8 cellular contexts compared by ENCODE assay signal in genomic region chr10:100364735-100365391, GRCh38. TPM values are rescaled to one million over a fixed set of nuclear protein-coding genes. Genes with fewer than 3 reads are reported as not detected.
DNase-seq lines count a peak whose midpoint lies in the region; ATAC-seq and TF ChIP-seq lines count a peak whose summit lies in the region.

No MANE protein-coding gene starts in this region.

- no peaks in the 10 kb centered on the region for H3K9me3 ChIP-seq in upper lobe of left lung

- peaks cover 5 to 19% (median 13%) of the 10 kb centered on the region in 4 donors for H3K4me1 ChIP-seq in upper lobe of left lung

- peak; percentile 86 for DNase-seq in EH (ENCODE audit: low read depth)
- peak; percentile 62 for DNase-seq in NCI-H2171 treated with DMSO at 0.1 percent for 48 hours (lab: John Stamatoyannopoulos, UW)
- peak; percentile 60 for DNase-seq in brain microvascular endothelial cell
- peak in 1 of 2 donors; percentile 90 for DNase-seq in upper lobe of left lung
- DNase-seq in GM13976 (ENCODE audit: low spot score), result no peak

- H3K27ac ChIP-seq in brain microvascular endothelial cell, result peak overlapping the region; percentile 52
- peak overlapping the region; percentile 38 for H3K27ac ChIP-seq in layer of hippocampus (ENCODE audit: low read depth, low read length)
- H3K27ac ChIP-seq in upper lobe of left lung, result peak overlapping the region in 3 of 4 donors; percentile 11 to 56 (median 54)

- TF ChIP-seq POLR2A in upper lobe of left lung (IDR thresholded peaks at IDR 0.05), result peak in 1 of 4 donors; percentile 48

- TF ChIP-seq CTCF in brain microvascular endothelial cell (IDR thresholded peaks at IDR 0.05; ENCODE audit: low read depth, low read length, missing control alignments) (no peak), upper lobe of left lung (IDR thresholded peaks at IDR 0.05) (no peak), GM13976 (IDR thresholded peaks at IDR 0.05; ENCODE audit: borderline replicate concordance, control extremely low read depth, extremely low read depth, insufficient read depth, missing control alignments) (no peak)

- 35 to 39% methylated on average over 6 to 7 of the region's 7 CpGs for WGBS in upper lobe of left lung, 2 donors

- TF ChIP-seq EP300 in upper lobe of left lung (IDR thresholded peaks at IDR 0.05), result no peak

- ATAC-seq in upper lobe of left lung (ENCODE audit: low FRiP score in 2 of 2), result peak; percentile 81 to 88
- no peak for ATAC-seq in HG03520 (IDR thresholded peaks at IDR 0.05; ENCODE audit: unreplicated experiment)
- no peak for ATAC-seq in GM21367 (IDR thresholded peaks at IDR 0.05; ENCODE audit: unreplicated experiment)

- in situ Hi-C loops in brain microvascular endothelial cell (cut with HindIII; ENCODE audit: low pct_ligation_motif_present, low sequenced_read_pairs), result no loop called here
- in situ Hi-C loops in GM13976 (cut with MboI; ENCODE audit: low sequenced_read_pairs, unreplicated experiment), result no loop called here

- H3K4me3 ChIP-seq in brain microvascular endothelial cell (ENCODE audit: low read depth, low read length) (no peak overlapping the region), upper lobe of left lung (no peak overlapping the region)

- H3K36me3 ChIP-seq in brain microvascular endothelial cell (replicated peaks) (peaks cover 31% of the 10 kb centered on the region), upper lobe of left lung (peaks cover 0 to 8% (median 5%) of the 10 kb centered on the region in 4 donors)

- H3K27me3 ChIP-seq in brain microvascular endothelial cell (replicated peaks), result no peaks in the 10 kb centered on the region
- no peaks in the 10 kb centered on the region for H3K27me3 ChIP-seq in layer of hippocampus (ENCODE audit: control insufficient read depth, insufficient read depth, low read length)
- no peaks in the 10 kb centered on the region for H3K27me3 ChIP-seq in upper lobe of left lung

RNA-seq across cellular contexts. Expression of gene SCD, which starts 17.8 kb away (rescaled TPM):
- 100 to 1,000 TPM; 108 to 464 (median 251) TPM for total RNA-seq in upper lobe of left lung

RNA-seq across cellular contexts. Expression of gene PKD2L1, which starts 34.8 kb away (rescaled TPM):
- 1 to 10 TPM in 5 of 6 donors, under 1 TPM in 1; 0.61 to 8.4 (median 2.0) TPM for total RNA-seq in upper lobe of left lung

Comparison
In these comparisons a context has a peak if more than half of its experiments do, and no peak if none do; other contexts are left out.
1. ATAC-seq: peak in upper lobe of left lung (2 of 2); none in HG03520 (single experiment) and GM21367 (single experiment).
2. Peak in every context shown above with its lines, with median percentiles within 50 percentile points of each other: H3K27ac ChIP-seq.